9 cellular contexts compared by ENCODE assay signal in the genomic region with DNA sequence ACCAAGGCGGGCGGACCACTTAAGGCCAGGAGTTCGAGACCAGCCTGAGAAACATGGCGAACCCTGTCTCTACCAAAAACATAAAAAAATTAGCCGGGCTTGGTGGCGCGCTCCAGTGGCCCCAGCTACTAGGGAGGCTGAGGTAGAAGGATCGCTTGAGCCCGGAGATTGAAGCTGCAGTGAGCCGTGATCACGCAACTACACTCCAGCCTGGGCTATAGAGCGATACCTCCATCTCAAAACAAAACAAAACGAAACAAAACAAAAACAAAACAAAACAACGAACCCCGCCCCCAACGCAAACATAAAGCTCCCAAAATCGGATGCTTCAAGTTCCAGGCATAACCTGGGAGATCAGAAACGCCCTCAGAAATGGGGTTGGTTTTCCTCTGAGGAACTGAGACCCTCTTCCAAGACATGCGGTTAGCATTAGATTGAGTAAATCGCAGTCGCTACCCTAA. TPM values are rescaled to one million over a fixed set of nuclear protein-coding genes. Genes with fewer than 3 reads are reported as not detected.
DNase-seq lines count a peak whose midpoint lies in the region; ATAC-seq, FAIRE-seq and TF ChIP-seq lines count a peak whose summit lies in the region.
"Had no signal": no experiment of that assay in that cellular context is flagged by ENCODE, and none has a peak within 500 bp of the region (broad histone marks: within the 10 kb centered on the region; RNA-seq: fewer than 3 reads in every experiment).

No MANE protein-coding gene starts in this region.

- WGBS in HepG2 (ENCODE audit: low lambda C conversion rate), result 84% methylated on average over 21 of the region's 21 CpGs

- ATAC-seq in HepG2 (no peak), thoracic aorta (ENCODE audit: insufficient number of reproducible peaks, low FRiP score, low read depth) (no peak), HG02870 (IDR thresholded peaks at IDR 0.05; ENCODE audit: unreplicated experiment) (no peak)

- H3K9me3 ChIP-seq in ascending aorta, result no peaks in the 10 kb centered on the region
- H3K9me3 ChIP-seq in HepG2 (ENCODE audit: low read length), result no peaks in the 10 kb centered on the region
- H3K9me3 ChIP-seq in thoracic aorta, result no peaks in the 10 kb centered on the region

- TF ChIP-seq POLR2A in HepG2 (IDR thresholded peaks at IDR 0.05; ENCODE audit: insufficient read depth in 1 of 2, low read depth in 2 of 2, low read length in 2 of 2), result no peak
- no peak for TF ChIP-seq POLR2A in H54 (IDR thresholded peaks at IDR 0.05; ENCODE audit: low read depth, low read length)

- H3K27ac ChIP-seq in ascending aorta (peak overlapping the region; percentile 89 to 91), HepG2 (ENCODE audit: extremely low read length, insufficient read depth, low read length) (peak overlapping the region; percentile 58), thoracic aorta (peak overlapping the region; percentile 77 to 92)

- no peaks in the 10 kb centered on the region for H3K27me3 ChIP-seq in ascending aorta
- H3K27me3 ChIP-seq in HepG2 (ENCODE audit: control insufficient read depth in 1 of 2, insufficient read depth in 2 of 2, low read length in 2 of 2), result no peaks in the 10 kb centered on the region; a peak in 1 of 5 replicates
- H3K27me3 ChIP-seq in thoracic aorta (replicated peaks; ENCODE audit: insufficient read depth), result no peaks in the 10 kb centered on the region

- TF ChIP-seq CTCF in ascending aorta (IDR thresholded peaks at IDR 0.05) (no peak), HepG2 (CRISPR knock-in tag; IDR thresholded peaks at IDR 0.05) (no peak), thoracic aorta (IDR thresholded peaks at IDR 0.05) (no peak)

- CTCF ChIA-PET in HepG2 (lab: Yijun Ruan, JAX; ENCODE audit: low intra/inter-chr PET ratio, low total read pairs), result no interaction called here

- peak overlapping the region; percentile 79 for H3K4me2 ChIP-seq in HepG2 (ENCODE audit: low read depth, low read length)

- peaks cover 23% of the 10 kb centered on the region for H3K36me3 Mint-ChIP-seq in activated T-cell treated with anti-CD3 and anti-CD28 coated beads, Interleukin-2, amount 50 U/mL, for 24 hours (ENCODE audit: low read depth)

- H3K79me2 ChIP-seq in HepG2 (ENCODE audit: insufficient read depth, low read length), result peaks cover 36% of the 10 kb centered on the region

- H3K27ac Mint-ChIP-seq in activated T-cell treated with anti-CD3 and anti-CD28 coated beads, Interleukin-2, amount 50 U/mL, for 24 hours, result peak overlapping the region; percentile 99

- no peaks in the 10 kb centered on the region for H3K9me3 Mint-ChIP-seq in activated T-cell treated with anti-CD3 and anti-CD28 coated beads, Interleukin-2, amount 50 U/mL, for 24 hours

- intact Hi-C loops in ascending aorta (cut with DNase I), result no loop called here
- intact Hi-C loops in HepG2 (cut with micrococcal nuclease; ENCODE audit: unreplicated experiment), result loop anchor here (2.0 kb wide), 1 partner anchor 22 kb away; a partner anchor contains a TSS

- BruUV-seq in HepG2 (replicated peaks; lab: Mats Ljungman, UMichigan), result TSS peak; percentile 81

- DNase-seq in activated T-cell treated with anti-CD3 and anti-CD28 coated beads, Interleukin-2, amount 50 U/mL, for 24 hours, result no peak
- no peak for DNase-seq in activated T-cell treated with anti-CD3 and anti-CD28 coated beads for 4 hours
- DNase-seq in ascending aorta (ENCODE audit: low spot score in 2 of 2), result no peak
- no peak for DNase-seq in HepG2 (ENCODE audit: low spot score)
- no peak for DNase-seq in thoracic aorta (ENCODE audit: low spot score)
- no peak for DNase-seq in H54 (ENCODE audit: insufficient read length, low spot score)
- DNase-seq in foreskin melanocyte, result no peak

- H3K36me3 ChIP-seq in ascending aorta (no peaks in the 10 kb centered on the region), HepG2 (replicated peaks in 1 of 2; ENCODE audit: control insufficient read depth in 1 of 2, insufficient read depth in 2 of 2, low read length in 2 of 2) (no peaks in the 10 kb centered on the region; a peak in 1 of 5 replicates), thoracic aorta (no peaks in the 10 kb centered on the region)

- H3K4me3 Mint-ChIP-seq in activated T-cell treated with anti-CD3 and anti-CD28 coated beads, Interleukin-2, amount 50 U/mL, for 24 hours, result peak overlapping the region; percentile 96

- H3K4me1 ChIP-seq in ascending aorta (peaks cover 5 to 14% of the 10 kb centered on the region in 2 donors), HepG2 (ENCODE audit: insufficient read depth, low read length) (peaks cover 24% of the 10 kb centered on the region), thoracic aorta (ENCODE audit: control insufficient read depth in 1 of 2, low read depth in 2 of 2) (peaks cover 17 to 27% of the 10 kb centered on the region in 2 donors)

- peak overlapping the region; percentile 62 for H3K9ac ChIP-seq in HepG2 (ENCODE audit: insufficient read depth, low read depth, low read length)

- FAIRE-seq in HepG2 (lab: Jason Lieb, UNC) (no peak), H54 (lab: Jason Lieb, UNC) (no peak)

- H3K4me3 ChIP-seq in ascending aorta (peak overlapping the region; percentile 82 to 90), HepG2 (replicated peaks in 1 of 3; ENCODE audit: insufficient read depth in 1 of 3, low read depth in 2 of 3, low read length in 3 of 3) (peak overlapping the region; percentile 30 to 83 (median 57); a peak in 5 of 6 replicates), thoracic aorta (peak overlapping the region; percentile 84)

- H4K20me1 ChIP-seq in HepG2 (ENCODE audit: insufficient read depth, low read length), result no peaks in the 10 kb centered on the region

- no peak for TF ChIP-seq RAD21 in HepG2 (CRISPR knock-in tag; IDR thresholded peaks at IDR 0.05)

- TF ChIP-seq EP300 in HepG2 (IDR thresholded peaks at IDR 0.05; ENCODE audit: low read depth in 2 of 2, low read length in 2 of 2) (no peak), HepG2 (CRISPR knock-in tag; IDR thresholded peaks at IDR 0.05; ENCODE audit: borderline replicate concordance) (no peak)

- no peaks in the 10 kb centered on the region for H3K27me3 Mint-ChIP-seq in activated T-cell treated with anti-CD3 and anti-CD28 coated beads, Interleukin-2, amount 50 U/mL, for 24 hours

- H3K4me1 Mint-ChIP-seq in activated T-cell treated with anti-CD3 and anti-CD28 coated beads, Interleukin-2, amount 50 U/mL, for 24 hours (ENCODE audit: low read depth), result peaks cover 47% of the 10 kb centered on the region

- no peak overlapping the region for H2AFZ ChIP-seq in HepG2 (ENCODE audit: low read length)

- in situ Hi-C loops in HepG2 (cut with HindIII; ENCODE audit: extremely low pct_ligation_motif_present, low pct_unique_long_range_greater_than_20kb), result no loop called here

- POLR2A ChIA-PET in HepG2 (lab: Yijun Ruan, JAX), result interaction anchor here (2.7 kb wide), 1 partner anchor 41 kb away, joined by 9 read pairs; no protein-coding TSS in a partner anchor

RNA-seq across cellular contexts. Expression of a gene that starts 0.6 kb away (rescaled TPM):
- total RNA-seq in ascending aorta (12.9 TPM), HepG2 (2016; rRNA removed; fragmentation: Illumina TruSeq; extraction: Trizol) (6.0 and 6.4 TPM in 2 replicates), thoracic aorta (10 to 100 TPM in 1 of 2 donors, 1 to 10 TPM in 1; 6.1 to 24.0 TPM)
- total RNA-seq in HepG2 (2016; cell fraction: cytosol; rRNA removed; fragmentation: Illumina TruSeq; extraction: Trizol; ENCODE audit: low read depth), result 5.0 and 9.1 TPM in 2 replicates
- total RNA-seq in HepG2 (2016; cell fraction: insoluble cytoplasmic fraction; rRNA removed; fragmentation: Illumina TruSeq; extraction: Trizol), result 5.4 and 7.4 TPM in 2 replicates
- total RNA-seq in HepG2 (2016; cell fraction: membrane; rRNA removed; fragmentation: Illumina TruSeq; extraction: Trizol), result 11.2 and 16.0 TPM in 2 replicates
- total RNA-seq in HepG2 (2016; cell fraction: nucleus; rRNA removed; fragmentation: Illumina TruSeq; extraction: Trizol), result 1.8 TPM in 2 replicates
- polyA plus RNA-seq in HepG2 (2011; rRNA removed), result 3.4 and 5.3 TPM in 2 replicates
- polyA plus RNA-seq in HepG2 (2011; cell fraction: cytosol; rRNA removed), result 4.4 and 18.0 TPM in 2 replicates
- 3.6 and 3.9 TPM in 2 replicates for polyA plus RNA-seq in HepG2 (2011; cell fraction: nucleus; rRNA removed)
- polyA plus RNA-seq in HepG2 (2012), result 2.3 and 4.8 TPM in 2 replicates
- polyA plus RNA-seq in HepG2 (2016; cell fraction: cytosol; fragmentation: Illumina TruSeq; extraction: Trizol; ENCODE audit: low read depth), result 11.7 and 14.5 TPM in 2 replicates
- polyA plus RNA-seq in HepG2 (2016; cell fraction: insoluble cytoplasmic fraction; fragmentation: Illumina TruSeq; extraction: Trizol; ENCODE audit: low read depth), result 6.4 and 8.4 TPM in 2 replicates
- polyA plus RNA-seq in HepG2 (2016; cell fraction: membrane; fragmentation: Illumina TruSeq; extraction: Trizol; ENCODE audit: low read depth), result 8.9 and 11.6 TPM in 2 replicates
- polyA plus RNA-seq in HepG2 (2016; cell fraction: nucleus; fragmentation: Illumina TruSeq; extraction: Trizol; ENCODE audit: insufficient read depth, low read depth), result 6.2 and 7.2 TPM in 2 replicates
- 3.6 and 14.5 TPM in 2 replicates for polyA minus RNA-seq in HepG2 (2011; rRNA and poly(A)+ RNA removed; ENCODE audit: low replicate concordance)
- 1.5 and 4.6 TPM in 2 replicates for polyA minus RNA-seq in HepG2 (2011; cell fraction: cytosol; rRNA and poly(A)+ RNA removed)
- polyA minus RNA-seq in HepG2 (2011; cell fraction: nucleus; rRNA and poly(A)+ RNA removed), result 1.3 and 1.6 TPM in 2 replicates

RNA-seq across cellular contexts. Expression of a gene that starts 0.9 kb away (rescaled TPM):
- total RNA-seq in ascending aorta (289 TPM), HepG2 (2016; rRNA removed; fragmentation: Illumina TruSeq; extraction: Trizol) (60.2 and 67.7 TPM in 2 replicates), thoracic aorta (100 to 1,000 TPM; 282 to 286 TPM)
- 5.2 and 6.6 TPM in 2 replicates for total RNA-seq in HepG2 (2016; cell fraction: cytosol; rRNA removed; fragmentation: Illumina TruSeq; extraction: Trizol; ENCODE audit: low read depth)
- total RNA-seq in HepG2 (2016; cell fraction: insoluble cytoplasmic fraction; rRNA removed; fragmentation: Illumina TruSeq; extraction: Trizol), result 55.8 and 59.6 TPM in 2 replicates
- total RNA-seq in HepG2 (2016; cell fraction: membrane; rRNA removed; fragmentation: Illumina TruSeq; extraction: Trizol), result 16.9 and 17.1 TPM in 2 replicates
- 51.9 and 58.7 TPM in 2 replicates for total RNA-seq in HepG2 (2016; cell fraction: nucleus; rRNA removed; fragmentation: Illumina TruSeq; extraction: Trizol)
- 57.3 and 65.8 TPM in 2 replicates for polyA plus RNA-seq in HepG2 (2011; rRNA removed)
- 23.8 and 38.7 TPM in 2 replicates for polyA plus RNA-seq in HepG2 (2011; cell fraction: cytosol; rRNA removed)
- polyA plus RNA-seq in HepG2 (2011; cell fraction: nucleus; rRNA removed), result 197 and 254 TPM in 2 replicates
- polyA plus RNA-seq in HepG2 (2012), result 47.1 and 54.6 TPM in 2 replicates
- polyA plus RNA-seq in HepG2 (2016; cell fraction: cytosol; fragmentation: Illumina TruSeq; extraction: Trizol; ENCODE audit: low read depth), result 2.2 and 2.8 TPM in 2 replicates
- polyA plus RNA-seq in HepG2 (2016; cell fraction: insoluble cytoplasmic fraction; fragmentation: Illumina TruSeq; extraction: Trizol; ENCODE audit: low read depth), result 26.9 and 40.2 TPM in 2 replicates
- polyA plus RNA-seq in HepG2 (2016; cell fraction: membrane; fragmentation: Illumina TruSeq; extraction: Trizol; ENCODE audit: low read depth), result 4.8 and 6.1 TPM in 2 replicates
- polyA plus RNA-seq in HepG2 (2016; cell fraction: nucleus; fragmentation: Illumina TruSeq; extraction: Trizol; ENCODE audit: insufficient read depth, low read depth), result 97.1 and 105 TPM in 2 replicates
- polyA minus RNA-seq in HepG2 (2011; rRNA and poly(A)+ RNA removed; ENCODE audit: low replicate concordance), result 229 and 402 TPM in 2 replicates
- polyA minus RNA-seq in HepG2 (2011; cell fraction: cytosol; rRNA and poly(A)+ RNA removed), result 45.5 and 48.0 TPM in 2 replicates
- polyA minus RNA-seq in HepG2 (2011; cell fraction: nucleus; rRNA and poly(A)+ RNA removed), result 93.7 and 98.8 TPM in 2 replicates

RNA-seq across cellular contexts. Expression of a gene that starts 21.9 kb away (rescaled TPM):
- 148 TPM for total RNA-seq in ascending aorta
- 63.4 and 66.0 TPM in 2 replicates for total RNA-seq in HepG2 (2016; rRNA removed; fragmentation: Illumina TruSeq; extraction: Trizol)
- total RNA-seq in HepG2 (2016; cell fraction: cytosol; rRNA removed; fragmentation: Illumina TruSeq; extraction: Trizol; ENCODE audit: low read depth), result 126 and 135 TPM in 2 replicates
- total RNA-seq in HepG2 (2016; cell fraction: insoluble cytoplasmic fraction; rRNA removed; fragmentation: Illumina TruSeq; extraction: Trizol), result 54.5 and 63.4 TPM in 2 replicates
- 137 and 158 TPM in 2 replicates for total RNA-seq in HepG2 (2016; cell fraction: membrane; rRNA removed; fragmentation: Illumina TruSeq; extraction: Trizol)
- 32.3 and 35.3 TPM in 2 replicates for total RNA-seq in HepG2 (2016; cell fraction: nucleus; rRNA removed; fragmentation: Illumina TruSeq; extraction: Trizol)
- polyA plus RNA-seq in HepG2 (2011; rRNA removed), result 60.4 and 68.2 TPM in 2 replicates
- polyA plus RNA-seq in HepG2 (2011; cell fraction: cytosol; rRNA removed), result 55.4 and 70.7 TPM in 2 replicates
- 50.2 and 55.1 TPM in 2 replicates for polyA plus RNA-seq in HepG2 (2011; cell fraction: nucleus; rRNA removed)
- 45.2 and 46.6 TPM in 2 replicates for polyA plus RNA-seq in HepG2 (2012)
- 209 and 215 TPM in 2 replicates for polyA plus RNA-seq in HepG2 (2016; cell fraction: cytosol; fragmentation: Illumina TruSeq; extraction: Trizol; ENCODE audit: low read depth)
- 81.6 and 89.9 TPM in 2 replicates for polyA plus RNA-seq in HepG2 (2016; cell fraction: insoluble cytoplasmic fraction; fragmentation: Illumina TruSeq; extraction: Trizol; ENCODE audit: low read depth)
- 210 and 214 TPM in 2 replicates for polyA plus RNA-seq in HepG2 (2016; cell fraction: membrane; fragmentation: Illumina TruSeq; extraction: Trizol; ENCODE audit: low read depth)
- 62.0 and 71.8 TPM in 2 replicates for polyA plus RNA-seq in HepG2 (2016; cell fraction: nucleus; fragmentation: Illumina TruSeq; extraction: Trizol; ENCODE audit: insufficient read depth, low read depth)
- polyA minus RNA-seq in HepG2 (2011; rRNA and poly(A)+ RNA removed; ENCODE audit: low replicate concordance), result 222 and 285 TPM in 2 replicates
- 43.9 and 45.7 TPM in 2 replicates for polyA minus RNA-seq in HepG2 (2011; cell fraction: cytosol; rRNA and poly(A)+ RNA removed)
- 42.5 and 48.2 TPM in 2 replicates for polyA minus RNA-seq in HepG2 (2011; cell fraction: nucleus; rRNA and poly(A)+ RNA removed)
- total RNA-seq in thoracic aorta, result 10 to 100 TPM; 68.1 to 94.4 TPM

RNA-seq across cellular contexts. Expression of a gene that starts 24.5 kb away (rescaled TPM):
- total RNA-seq in ascending aorta, result not detected
- total RNA-seq in HepG2 (2016; rRNA removed; fragmentation: Illumina TruSeq; extraction: Trizol), result not detected in 2 replicates
- not detected in 2 replicates for total RNA-seq in HepG2 (2016; cell fraction: cytosol; rRNA removed; fragmentation: Illumina TruSeq; extraction: Trizol; ENCODE audit: low read depth)
- total RNA-seq in HepG2 (2016; cell fraction: insoluble cytoplasmic fraction; rRNA removed; fragmentation: Illumina TruSeq; extraction: Trizol), result not detected in 2 replicates
- not detected in 2 replicates for total RNA-seq in HepG2 (2016; cell fraction: membrane; rRNA removed; fragmentation: Illumina TruSeq; extraction: Trizol)
- not detected in 2 replicates for total RNA-seq in HepG2 (2016; cell fraction: nucleus; rRNA removed; fragmentation: Illumina TruSeq; extraction: Trizol)
- not detected in 2 replicates for polyA plus RNA-seq in HepG2 (2011; rRNA removed)
- polyA plus RNA-seq in HepG2 (2011; cell fraction: cytosol; rRNA removed), result not detected in 2 replicates
- 0.18 TPM in 1 of 2 replicates, not detected in the other for polyA plus RNA-seq in HepG2 (2011; cell fraction: nucleus; rRNA removed)
- not detected in 2 replicates for polyA plus RNA-seq in HepG2 (2012)
- not detected in 2 replicates for polyA plus RNA-seq in HepG2 (2016; cell fraction: cytosol; fragmentation: Illumina TruSeq; extraction: Trizol; ENCODE audit: low read depth)
- not detected in 2 replicates for polyA plus RNA-seq in HepG2 (2016; cell fraction: insoluble cytoplasmic fraction; fragmentation: Illumina TruSeq; extraction: Trizol; ENCODE audit: low read depth)
- polyA plus RNA-seq in HepG2 (2016; cell fraction: membrane; fragmentation: Illumina TruSeq; extraction: Trizol; ENCODE audit: low read depth), result not detected in 2 replicates
- polyA plus RNA-seq in HepG2 (2016; cell fraction: nucleus; fragmentation: Illumina TruSeq; extraction: Trizol; ENCODE audit: insufficient read depth, low read depth), result not detected in 2 replicates
- polyA minus RNA-seq in HepG2 (2011; rRNA and poly(A)+ RNA removed; ENCODE audit: low replicate concordance), result not detected in 2 replicates
- polyA minus RNA-seq in HepG2 (2011; cell fraction: cytosol; rRNA and poly(A)+ RNA removed), result not detected in 2 replicates
- polyA minus RNA-seq in HepG2 (2011; cell fraction: nucleus; rRNA and poly(A)+ RNA removed), result not detected in 2 replicates
- not detected for total RNA-seq in thoracic aorta
- total RNA-seq: LHCN-M2 had no signal

RNA-seq across cellular contexts. Expression of a gene that starts 31.3 kb away (rescaled TPM):
- not detected for total RNA-seq in ascending aorta
- 25.2 and 25.7 TPM in 2 replicates for total RNA-seq in HepG2 (2016; rRNA removed; fragmentation: Illumina TruSeq; extraction: Trizol)
- total RNA-seq in HepG2 (2016; cell fraction: cytosol; rRNA removed; fragmentation: Illumina TruSeq; extraction: Trizol; ENCODE audit: low read depth), result 42.2 and 48.2 TPM in 2 replicates
- total RNA-seq in HepG2 (2016; cell fraction: insoluble cytoplasmic fraction; rRNA removed; fragmentation: Illumina TruSeq; extraction: Trizol), result 24.5 and 26.9 TPM in 2 replicates
- total RNA-seq in HepG2 (2016; cell fraction: membrane; rRNA removed; fragmentation: Illumina TruSeq; extraction: Trizol), result 37.1 and 49.0 TPM in 2 replicates
- 16.1 and 21.3 TPM in 2 replicates for total RNA-seq in HepG2 (2016; cell fraction: nucleus; rRNA removed; fragmentation: Illumina TruSeq; extraction: Trizol)
- polyA plus RNA-seq in HepG2 (2011; rRNA removed), result 16.5 and 18.8 TPM in 2 replicates
- 19.3 and 19.5 TPM in 2 replicates for polyA plus RNA-seq in HepG2 (2011; cell fraction: cytosol; rRNA removed)
- polyA plus RNA-seq in HepG2 (2011; cell fraction: nucleus; rRNA removed), result 13.9 and 15.6 TPM in 2 replicates
- polyA plus RNA-seq in HepG2 (2012), result 13.7 and 14.9 TPM in 2 replicates
- polyA plus RNA-seq in HepG2 (2016; cell fraction: cytosol; fragmentation: Illumina TruSeq; extraction: Trizol; ENCODE audit: low read depth), result 44.0 and 55.6 TPM in 2 replicates
- 22.3 and 27.7 TPM in 2 replicates for polyA plus RNA-seq in HepG2 (2016; cell fraction: insoluble cytoplasmic fraction; fragmentation: Illumina TruSeq; extraction: Trizol; ENCODE audit: low read depth)
- 39.1 and 47.1 TPM in 2 replicates for polyA plus RNA-seq in HepG2 (2016; cell fraction: membrane; fragmentation: Illumina TruSeq; extraction: Trizol; ENCODE audit: low read depth)
- 19.5 and 20.8 TPM in 2 replicates for polyA plus RNA-seq in HepG2 (2016; cell fraction: nucleus; fragmentation: Illumina TruSeq; extraction: Trizol; ENCODE audit: insufficient read depth, low read depth)
- 13.6 and 56.8 TPM in 2 replicates for polyA minus RNA-seq in HepG2 (2011; rRNA and poly(A)+ RNA removed; ENCODE audit: low replicate concordance)
- 2.2 and 3.7 TPM in 2 replicates for polyA minus RNA-seq in HepG2 (2011; cell fraction: cytosol; rRNA and poly(A)+ RNA removed)
- 16.4 and 21.0 TPM in 2 replicates for polyA minus RNA-seq in HepG2 (2011; cell fraction: nucleus; rRNA and poly(A)+ RNA removed)
- total RNA-seq in thoracic aorta, result 10 to 100 TPM in 1 of 2 donors, 1 to 10 TPM in 1; 9.8 to 24.2 TPM
